ENCODE assay signal across 1 cellular context in genomic region chr1:167247754-167248153, GRCh38.
TF ChIP-seq lines count a peak whose summit lies in the region.

No MANE protein-coding gene starts in this region.

TF ChIP-seq in GM12878, 131 proteins besides CTCF, POLR2A, EP300 and RAD21:
- TF ChIP-seq CUX1 (IDR thresholded peaks at IDR 0.05; ENCODE audit: insufficient replicate concordance, low read depth, low read length): peak; percentile 41
- peak; percentile 41; the same call in 1 of the 2 replicates for TF ChIP-seq MEF2A (IDR thresholded peaks at IDR 0.05; ENCODE audit: insufficient read depth, low read depth, low read length)
- TF ChIP-seq IRF3 (IDR thresholded peaks at IDR 0.05): no peak
- peak; percentile 42 for TF ChIP-seq MEF2B (IDR thresholded peaks at IDR 0.05; ENCODE audit: partially characterized antibody, poor library complexity, severe bottlenecking)
- no peak for TF ChIP-seq ZBTB33 (IDR thresholded peaks at IDR 0.05)
- TF ChIP-seq NR2C2 (IDR thresholded peaks at IDR 0.05; ENCODE audit: borderline replicate concordance, control insufficient read depth, insufficient read length, low read depth): no peak
